ENCODE assay signal across 1 cellular context in genomic region chr15:66657062-66658020, GRCh38.
TF ChIP-seq lines count a peak whose summit lies in the region.

No MANE protein-coding gene starts in this region.

TF ChIP-seq in HEK293, 187 proteins besides CTCF, POLR2A, EP300 and RAD21 (continued from another document):
- TF ChIP-seq PRDM2 (tag by site-specific recombination; IDR thresholded peaks at IDR 0.05; ENCODE audit: borderline replicate concordance) (no peak), ZNF768 (tag by site-specific recombination; IDR thresholded peaks at IDR 0.05) (peak; percentile 70; the same call in 1 of the 2 replicates), ZNF175 (tag by site-specific recombination; IDR thresholded peaks at IDR 0.05) (no peak), ZNF394 (tag by site-specific recombination; IDR thresholded peaks at IDR 0.05; ENCODE audit: borderline replicate concordance) (no peak), GLIS2 (tag by site-specific recombination; IDR thresholded peaks at IDR 0.05) (no peak), ZNF510 (tag by site-specific recombination; IDR thresholded peaks at IDR 0.05; ENCODE audit: insufficient replicate concordance) (no peak), ZBTB20 (tag by site-specific recombination; IDR thresholded peaks at IDR 0.05) (peak; percentile 85), ZNF24 (tag by site-specific recombination; IDR thresholded peaks at IDR 0.05) (no peak), ZNF266 (tag by site-specific recombination; IDR thresholded peaks at IDR 0.05; ENCODE audit: low read depth) (no peak), ZNF513 (tag by site-specific recombination; IDR thresholded peaks at IDR 0.05) (no peak), ZNF544 (tag by site-specific recombination; IDR thresholded peaks at IDR 0.05) (no peak), ZNF140 (tag by site-specific recombination; IDR thresholded peaks at IDR 0.05) (no peak), ZSCAN30 (tag by site-specific recombination; IDR thresholded peaks at IDR 0.05) (no peak), ZNF76 (tag by site-specific recombination; IDR thresholded peaks at IDR 0.05; ENCODE audit: borderline replicate concordance, low read depth) (no peak), ZNF121 (tag by site-specific recombination; IDR thresholded peaks at IDR 0.05) (no peak)
